ENCODE assay signal across 1 cellular context in genomic region chr14:24155100-24155499, GRCh38.
TF ChIP-seq lines count a peak whose summit lies in the region.

No MANE protein-coding gene starts in this region.

TF ChIP-seq in HepG2, 621 proteins besides CTCF, POLR2A, EP300 and RAD21:
- TF ChIP-seq ZNF230 (CRISPR knock-in tag; IDR thresholded peaks at IDR 0.05) (peak; percentile 59; the same call in 1 of the 2 replicates), ZNF7 (CRISPR knock-in tag; IDR thresholded peaks at IDR 0.05) (no peak), TRAFD1 (CRISPR knock-in tag; IDR thresholded peaks at IDR 0.05; ENCODE audit: borderline replicate concordance) (0 out of 2 replicates have a peak, but pooled peaks have one; percentile 48), ZBTB38 (CRISPR knock-in tag; IDR thresholded peaks at IDR 0.05) (peak; percentile 46; the same call in 1 of the 2 replicates), ATF7 (IDR thresholded peaks at IDR 0.05) (no peak), ATF7 (CRISPR knock-in tag; IDR thresholded peaks at IDR 0.05) (0 out of 2 replicates have a peak, but pooled peaks have one; percentile 60), ZNF343 (CRISPR knock-in tag; IDR thresholded peaks at IDR 0.05) (0 out of 2 replicates have a peak, but pooled peaks have one; percentile 34), KDM3A (CRISPR knock-in tag; IDR thresholded peaks at IDR 0.05; ENCODE audit: low read depth) (no peak), ZNF570 (CRISPR knock-in tag; IDR thresholded peaks at IDR 0.05; ENCODE audit: borderline replicate concordance) (no peak), IRF9 (CRISPR knock-in tag; IDR thresholded peaks at IDR 0.05; ENCODE audit: borderline replicate concordance) (peak; percentile 82; the same call in 1 of the 2 replicates), NRL (CRISPR knock-in tag; IDR thresholded peaks at IDR 0.05; ENCODE audit: borderline replicate concordance) (peak; percentile 36; the same call in 1 of the 2 replicates)
- TF ChIP-seq, protein P1, sequence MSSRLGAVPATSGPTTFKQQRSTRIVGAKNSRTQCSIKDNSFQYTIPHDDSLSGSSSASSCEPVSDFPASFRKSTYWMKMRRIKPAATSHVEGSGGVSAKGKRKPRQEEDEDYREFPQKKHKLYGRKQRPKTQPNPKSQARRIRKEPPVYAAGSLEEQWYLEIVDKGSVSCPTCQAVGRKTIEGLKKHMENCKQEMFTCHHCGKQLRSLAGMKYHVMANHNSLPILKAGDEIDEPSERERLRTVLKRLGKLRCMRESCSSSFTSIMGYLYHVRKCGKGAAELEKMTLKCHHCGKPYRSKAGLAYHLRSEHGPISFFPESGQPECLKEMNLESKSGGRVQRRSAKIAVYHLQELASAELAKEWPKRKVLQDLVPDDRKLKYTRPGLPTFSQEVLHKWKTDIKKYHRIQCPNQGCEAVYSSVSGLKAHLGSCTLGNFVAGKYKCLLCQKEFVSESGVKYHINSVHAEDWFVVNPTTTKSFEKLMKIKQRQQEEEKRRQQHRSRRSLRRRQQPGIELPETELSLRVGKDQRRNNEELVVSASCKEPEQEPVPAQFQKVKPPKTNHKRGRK (CRISPR knock-in tag; IDR thresholded peaks at IDR 0.05) = 0 out of 2 replicates have a peak, but pooled peaks have one; percentile 18
- TF ChIP-seq, protein P2, sequence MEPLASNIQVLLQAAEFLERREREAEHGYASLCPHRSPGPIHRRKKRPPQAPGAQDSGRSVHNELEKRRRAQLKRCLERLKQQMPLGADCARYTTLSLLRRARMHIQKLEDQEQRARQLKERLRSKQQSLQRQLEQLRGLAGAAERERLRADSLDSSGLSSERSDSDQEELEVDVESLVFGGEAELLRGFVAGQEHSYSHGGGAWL (CRISPR knock-in tag; IDR thresholded peaks at IDR 0.05) = 0 out of 2 replicates have a peak, but pooled peaks have one; percentile 22
